Comparison of ENCODE assay signal across 8 cellular contexts in genomic region chr15:63043391-63044076, GRCh38. TPM values are rescaled to one million over a fixed set of nuclear protein-coding genes. Genes with fewer than 3 reads are reported as not detected.
DNase-seq lines count a peak whose midpoint lies in the region; ATAC-seq and TF ChIP-seq lines count a peak whose summit lies in the region.

No MANE protein-coding gene starts in this region.

- TF ChIP-seq CTCF in activated B cell treated with CpG ODN at 0.5 μM for 24 hours (IDR thresholded peaks at IDR 0.05) = no peak
- TF ChIP-seq CTCF in foreskin fibroblast (IDR thresholded peaks at IDR 0.05; ENCODE audit: low read depth, low read length) = no peak
- no peak for TF ChIP-seq CTCF in osteocyte (IDR thresholded peaks at IDR 0.05)

- POLR2A ChIA-PET in activated B cell treated with CpG ODN at 0.5 μM for 24 hours (lab: Charles Lee) = no interaction called here

- ATAC-seq in activated B cell treated with CpG ODN at 0.5 μM for 24 hours (ENCODE audit: low read depth) = peak; percentile 23
- ATAC-seq in GM21723 (IDR thresholded peaks at IDR 0.05; ENCODE audit: unreplicated experiment) = no peak

- H3K27ac Mint-ChIP-seq in activated B cell treated with CpG ODN at 0.5 μM for 24 hours = no peak overlapping the region
- peak overlapping the region; percentile 99 for H3K27ac Mint-ChIP-seq in osteocyte (ENCODE audit: unreplicated experiment)

- CTCF ChIA-PET in activated B cell treated with CpG ODN at 0.5 μM for 24 hours (lab: Charles Lee) = no interaction called here

- no peaks in the 10 kb centered on the region for H3K36me3 Mint-ChIP-seq in activated B cell treated with CpG ODN at 0.5 μM for 24 hours (ENCODE audit: low read depth)
- peaks cover 36% of the 10 kb centered on the region for H3K36me3 Mint-ChIP-seq in osteocyte (ENCODE audit: unreplicated experiment)

- no peaks in the 10 kb centered on the region for H3K9me3 Mint-ChIP-seq in activated B cell treated with CpG ODN at 0.5 μM for 24 hours
- H3K9me3 Mint-ChIP-seq in osteocyte (ENCODE audit: unreplicated experiment) = peaks cover 4% of the 10 kb centered on the region

- peaks cover 49% of the 10 kb centered on the region for H3K27me3 Mint-ChIP-seq in activated B cell treated with CpG ODN at 0.5 μM for 24 hours
- no peaks in the 10 kb centered on the region for H3K27me3 Mint-ChIP-seq in osteocyte (ENCODE audit: unreplicated experiment)

- DNase-seq in NCI-H2171 treated with DMSO at 0.1 percent for 48 hours (lab: John Stamatoyannopoulos, UW) = peak; percentile 40
- DNase-seq in NCI-H2171 (lab: John Stamatoyannopoulos, UW) = no peak
- DNase-seq in activated B cell treated with CpG ODN at 0.5 μM for 24 hours = peak; percentile 40
- peak in 1 of 2 donors; percentile 48 for DNase-seq in foreskin fibroblast
- DNase-seq in osteocyte (ENCODE audit: extremely low spot score, unreplicated experiment) = no peak
- DNase-seq in activated effector memory CD4-positive, alpha-beta T cell treated with anti-CD3 and anti-CD28 coated beads, Interleukin-2, amount 50 U/mL, for 16 hours = no peak
- no peak for DNase-seq in pons (ENCODE audit: low spot score)

- H3K4me1 Mint-ChIP-seq in activated B cell treated with CpG ODN at 0.5 μM for 24 hours = peaks cover 18% of the 10 kb centered on the region
- H3K4me1 Mint-ChIP-seq in osteocyte (ENCODE audit: unreplicated experiment) = peaks cover 57% of the 10 kb centered on the region

- H3K4me3 ChIP-seq in foreskin fibroblast (ENCODE audit: low read depth in 1 of 2, low read length in 2 of 2) = peak overlapping the region; percentile 75 to 95

- H3K4me3 Mint-ChIP-seq in activated B cell treated with CpG ODN at 0.5 μM for 24 hours = peak overlapping the region; percentile 67
- H3K4me3 Mint-ChIP-seq in osteocyte (ENCODE audit: unreplicated experiment) = peak overlapping the region; percentile 99

- intact Hi-C loops in activated B cell treated with CpG ODN at 0.5 μM for 24 hours (cut with micrococcal nuclease) = no loop called here

RNA-seq across cellular contexts. Expression of gene TPM1, which starts 1.0 kb away (rescaled TPM):
- 7.8 TPM in 2 replicates for total RNA-seq in activated B cell treated with CpG ODN at 0.5 μM for 24 hours
- 1,635 and 1,747 TPM in 2 replicates for total RNA-seq in osteocyte

Comparison
In these comparisons a context has a peak if more than half of its experiments do, and no peak if none do; other contexts are left out.
1. DNase-seq: peak in NCI-H2171 treated with DMSO at 0.1 percent for 48 hours (single experiment) and activated B cell treated with CpG ODN at 0.5 μM for 24 hours (single experiment); none in NCI-H2171 (single experiment), osteocyte (single experiment), activated effector memory CD4-positive, alpha-beta T cell treated with anti-CD3 and anti-CD28 coated beads, Interleukin-2, amount 50 U/mL, for 16 hours (single experiment) and pons (single experiment).
2. RNA of gene TPM1, which starts 1.0 kb away (total RNA-seq): 1,635 to 1,747 TPM in osteocyte; 7.8 TPM in activated B cell treated with CpG ODN at 0.5 μM for 24 hours; every median in the first group is over 100 times any median in the second.